Comparison of ENCODE assay signal across 23 cellular contexts in genomic region chr18:48776161-48776555, GRCh38.
"Had no signal": no experiment of that assay in that cellular context is flagged by ENCODE, and none has a peak within 500 bp of the region (broad histone marks: within the 10 kb centered on the region; RNA-seq: fewer than 3 reads in every experiment).

No MANE protein-coding gene starts in this region.

- H3K27ac ChIP-seq: brain microvascular endothelial cell, Peyer's patch had no signal

- ATAC-seq: activated CD8-positive, alpha-beta T cell treated with anti-CD3 and anti-CD28 coated beads for 36 hours; T-helper 17 cell had no signal

- H3K4me3 ChIP-seq: cardiac muscle cell, Peyer's patch had no signal

- H3K36me3 ChIP-seq: brain microvascular endothelial cell, cardiac muscle cell, Peyer's patch had no signal

- DNase-seq: activated CD4-positive, CD25-positive, alpha-beta regulatory T cell; activated CD8-positive, alpha-beta memory T cell treated with anti-CD3 and anti-CD28 coated beads, Interleukin-2, amount 50 U/mL, for 4 hours; activated CD8-positive, alpha-beta T cell treated with anti-CD3 and anti-CD28 coated beads for 36 hours; activated gamma-delta T cell treated with Interleukin-2 at 50 U/mL for 16 hours; activated naive CD4-positive, alpha-beta T cell treated with anti-CD3 and anti-CD28 coated beads, Interleukin-2, amount 10 ng/mL, durations not matched to agents 7 days and 5 days; activated naive CD8-positive, alpha-beta T cell treated with anti-CD3 and anti-CD28 coated beads for 36 hours; activated T-cell treated with anti-CD3 and anti-CD28 coated beads, Interleukin-2, amount 50 U/mL, for 72 hours; brain microvascular endothelial cell; KBM-7; NCI-H1092; NCI-H1694; NCI-H2029; NCI-H2107; NCI-H2171 treated with DMSO at 0.1 percent for 48 hours; NCI-H226; NCI-H526; NCI-H774; OCI-M1; Peyer's patch; SIG-M5; T-helper 17 cell; T-helper 9 cell had no signal

- H3K9me3 ChIP-seq: Peyer's patch had no signal

- H3K27me3 ChIP-seq: brain microvascular endothelial cell, cardiac muscle cell, Peyer's patch had no signal
